In the genomic region with DNA sequence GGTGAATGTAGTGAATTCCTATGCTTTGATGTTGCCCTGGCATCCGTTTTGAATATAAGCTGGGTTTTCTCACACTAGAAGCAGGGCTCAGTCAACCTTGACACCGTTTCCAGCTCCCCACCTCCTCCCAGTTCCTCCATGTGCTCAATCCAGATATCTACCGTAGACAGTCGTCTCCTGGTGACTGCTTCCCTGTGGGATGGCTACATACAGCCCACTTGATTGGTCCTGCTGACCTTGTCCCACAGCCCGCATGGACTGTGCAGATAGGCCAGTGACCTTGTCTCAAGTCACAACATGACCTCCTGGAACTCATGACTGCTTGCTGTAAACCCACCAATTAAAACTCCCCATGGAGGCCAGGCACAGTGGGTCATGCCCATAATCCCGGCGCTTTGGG, we compare ENCODE assay signal across 1 cellular context.
TF ChIP-seq lines count a peak whose summit lies in the region.

No MANE protein-coding gene starts in this region.

TF ChIP-seq in K562, 482 proteins besides CTCF, POLR2A, EP300 and RAD21 (continued from another document):
- TF ChIP-seq, protein P1, sequence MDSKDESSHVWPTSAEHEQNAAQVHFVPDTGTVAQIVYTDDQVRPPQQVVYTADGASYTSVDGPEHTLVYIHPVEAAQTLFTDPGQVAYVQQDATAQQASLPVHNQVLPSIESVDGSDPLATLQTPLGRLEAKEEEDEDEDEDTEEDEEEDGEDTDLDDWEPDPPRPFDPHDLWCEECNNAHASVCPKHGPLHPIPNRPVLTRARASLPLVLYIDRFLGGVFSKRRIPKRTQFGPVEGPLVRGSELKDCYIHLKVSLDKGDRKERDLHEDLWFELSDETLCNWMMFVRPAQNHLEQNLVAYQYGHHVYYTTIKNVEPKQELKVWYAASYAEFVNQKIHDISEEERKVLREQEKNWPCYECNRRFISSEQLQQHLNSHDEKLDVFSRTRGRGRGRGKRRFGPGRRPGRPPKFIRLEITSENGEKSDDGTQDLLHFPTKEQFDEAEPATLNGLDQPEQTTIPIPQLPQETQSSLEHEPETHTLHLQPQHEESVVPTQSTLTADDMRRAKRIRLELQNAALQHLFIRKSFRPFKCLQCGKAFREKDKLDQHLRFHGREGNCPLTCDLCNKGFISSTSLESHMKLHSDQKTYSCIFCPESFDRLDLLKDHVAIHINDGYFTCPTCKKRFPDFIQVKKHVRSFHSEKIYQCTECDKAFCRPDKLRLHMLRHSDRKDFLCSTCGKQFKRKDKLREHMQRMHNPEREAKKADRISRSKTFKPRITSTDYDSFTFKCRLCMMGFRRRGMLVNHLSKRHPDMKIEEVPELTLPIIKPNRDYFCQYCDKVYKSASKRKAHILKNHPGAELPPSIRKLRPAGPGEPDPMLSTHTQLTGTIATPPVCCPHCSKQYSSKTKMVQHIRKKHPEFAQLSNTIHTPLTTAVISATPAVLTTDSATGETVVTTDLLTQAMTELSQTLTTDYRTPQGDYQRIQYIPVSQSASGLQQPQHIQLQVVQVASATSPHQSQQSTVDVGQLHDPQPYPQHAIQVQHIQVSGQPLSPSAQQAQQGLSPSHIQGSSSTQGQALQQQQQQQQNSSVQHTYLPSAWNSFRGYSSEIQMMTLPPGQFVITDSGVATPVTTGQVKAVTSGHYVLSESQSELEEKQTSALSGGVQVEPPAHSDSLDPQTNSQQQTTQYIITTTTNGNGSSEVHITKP (IDR thresholded peaks at IDR 0.05; ENCODE audit: partially characterized antibody), result no peak
